27 cellular contexts compared by ENCODE assay signal in genomic region chr12:68739891-68740290, GRCh38.
"Had no signal": no experiment of that assay in that cellular context is flagged by ENCODE, and none has a peak within 500 bp of the region (broad histone marks: within the 10 kb centered on the region; RNA-seq: fewer than 3 reads in every experiment).

No MANE protein-coding gene starts in this region.

- H3K9ac ChIP-seq: KMS-11 had no signal

- H3K27me3 ChIP-seq: Peyer's patch, SJCRH30 had no signal

- ATAC-seq: activated T-helper 17 cell treated with anti-CD3 and anti-CD28 coated beads, Interleukin-2, amount 50 U/mL, for 72 hours had no signal

- H3K9me3 ChIP-seq: Peyer's patch, SJCRH30 had no signal

- H3K27ac Mint-ChIP-seq: activated CD4-positive, alpha-beta memory T cell treated with anti-CD3 and anti-CD28 coated beads for 36 hours; activated CD4-positive, alpha-beta T cell treated with anti-CD3 and anti-CD28 coated beads, Interleukin-2, amount 10 ng/mL, durations not matched to agents 7 days and 5 days; activated naive CD4-positive, alpha-beta T cell treated with anti-CD3 and anti-CD28 coated beads for 36 hours; activated naive CD8-positive, alpha-beta T cell; activated T-helper 17 cell treated with anti-CD3 and anti-CD28 coated beads, Interleukin-2, amount 50 U/mL, for 72 hours had no signal

- H3K4me3 Mint-ChIP-seq: activated CD4-positive, alpha-beta memory T cell treated with anti-CD3 and anti-CD28 coated beads for 36 hours; activated CD4-positive, alpha-beta T cell treated with anti-CD3 and anti-CD28 coated beads, Interleukin-2, amount 10 ng/mL, durations not matched to agents 7 days and 5 days; activated naive CD4-positive, alpha-beta T cell treated with anti-CD3 and anti-CD28 coated beads for 36 hours; activated naive CD8-positive, alpha-beta T cell; activated T-helper 17 cell treated with anti-CD3 and anti-CD28 coated beads, Interleukin-2, amount 50 U/mL, for 72 hours; brain; central memory CD8-positive, alpha-beta T cell had no signal

- H3K4me3 ChIP-seq: Peyer's patch, SJCRH30 had no signal

- H3K4me1 ChIP-seq: Peyer's patch, SJCRH30 had no signal

- H3K27ac ChIP-seq: KMS-11, Peyer's patch, RWPE1, SJCRH30 had no signal

- H3K4me1 Mint-ChIP-seq: activated T-helper 17 cell treated with anti-CD3 and anti-CD28 coated beads, Interleukin-2, amount 50 U/mL, for 72 hours; brain; central memory CD8-positive, alpha-beta T cell had no signal

- H3K27me3 Mint-ChIP-seq: activated CD4-positive, alpha-beta memory T cell treated with anti-CD3 and anti-CD28 coated beads for 36 hours; activated CD4-positive, alpha-beta T cell treated with anti-CD3 and anti-CD28 coated beads, Interleukin-2, amount 10 ng/mL, durations not matched to agents 7 days and 5 days; activated naive CD8-positive, alpha-beta T cell; activated T-helper 17 cell treated with anti-CD3 and anti-CD28 coated beads, Interleukin-2, amount 50 U/mL, for 72 hours; brain; central memory CD8-positive, alpha-beta T cell had no signal

- H3K9me3 Mint-ChIP-seq: activated CD4-positive, alpha-beta memory T cell treated with anti-CD3 and anti-CD28 coated beads for 36 hours; activated CD4-positive, alpha-beta T cell treated with anti-CD3 and anti-CD28 coated beads, Interleukin-2, amount 10 ng/mL, durations not matched to agents 7 days and 5 days; activated naive CD4-positive, alpha-beta T cell treated with anti-CD3 and anti-CD28 coated beads for 36 hours; activated T-helper 17 cell treated with anti-CD3 and anti-CD28 coated beads, Interleukin-2, amount 50 U/mL, for 72 hours; brain; central memory CD8-positive, alpha-beta T cell had no signal

- DNase-seq: activated CD4-positive, alpha-beta memory T cell treated with anti-CD3 and anti-CD28 coated beads for 36 hours; activated CD4-positive, alpha-beta T cell treated with anti-CD3 and anti-CD28 coated beads, Interleukin-2, amount 10 ng/mL, durations not matched to agents 7 days and 5 days; activated CD4-positive, CD25-positive, alpha-beta regulatory T cell; activated CD8-positive, alpha-beta memory T cell treated with anti-CD3 and anti-CD28 coated beads for 24 hours; activated gamma-delta T cell; activated naive CD4-positive, alpha-beta T cell treated with anti-CD3 and anti-CD28 coated beads for 36 hours; activated T-cell treated with anti-CD3 and anti-CD28 coated beads for 4 hours; activated T-cell treated with anti-CD3 and anti-CD28 coated beads, Interleukin-2, amount 50 U/mL, for 48 hours; amygdala; cortex of kidney; NCI-H1092 treated with DMSO at 0.1 percent for 48 hours; NCI-H1436 treated with DMSO at 0.1 percent for 48 hours; NCI-H187; NCI-H226; NCI-H526; NCI-H82; Peyer's patch; Right ventricle myocardium superior; SJCRH30; T-helper 2 cell; T1000 had no signal
